19 cellular contexts compared by ENCODE assay signal in the genomic region with DNA sequence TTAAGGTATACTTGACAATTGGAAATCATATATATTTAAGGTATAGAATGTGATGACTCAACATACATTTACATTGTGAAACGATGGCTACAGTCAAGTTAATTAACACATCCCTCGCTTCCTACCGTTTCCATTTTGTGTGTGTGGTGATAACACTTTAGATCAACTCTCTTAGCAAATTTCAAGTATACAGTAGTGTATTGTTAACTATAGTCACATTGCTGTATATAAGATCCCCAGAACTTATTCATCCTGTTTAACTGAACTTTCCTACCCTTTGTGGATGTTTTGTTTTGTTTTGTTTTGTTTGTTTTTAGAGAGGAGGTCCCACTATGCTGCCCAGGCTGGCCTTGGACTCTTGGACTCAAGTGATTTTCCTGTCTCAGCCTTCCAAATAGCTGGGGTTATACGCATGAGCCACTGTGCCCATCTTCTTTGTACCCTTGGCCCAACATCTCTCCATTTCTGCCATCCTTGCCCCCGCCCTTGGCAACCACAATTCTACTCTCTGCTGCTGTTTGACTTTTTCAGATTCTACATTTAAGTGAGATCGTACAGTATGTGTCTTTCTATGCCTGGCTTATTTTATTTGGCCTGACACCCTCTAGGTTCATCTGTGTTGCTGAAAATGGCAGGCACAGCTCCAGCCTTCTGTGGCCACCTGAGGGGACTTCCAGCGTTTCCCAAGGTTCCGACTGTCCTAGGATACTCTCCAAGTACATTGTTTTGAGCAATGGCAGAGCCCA.
DNase-seq lines count a peak whose midpoint lies in the region; ATAC-seq, FAIRE-seq and TF ChIP-seq lines count a peak whose summit lies in the region.
"Had no signal": no experiment of that assay in that cellular context is flagged by ENCODE, and none has a peak within 500 bp of the region (broad histone marks: within the 10 kb centered on the region; RNA-seq: fewer than 3 reads in every experiment).

No MANE protein-coding gene starts in this region.

- FAIRE-seq in A549 (lab: Jason Lieb, UNC), result no peak
- FAIRE-seq: D721Med, GM12892, GM19239, HTR-8/SVneo had no signal

- H3K36me3 Mint-ChIP-seq in WTC11 (peaks cover 5% of the 10 kb centered on the region), endodermal cell (ENCODE audit: low read depth) (no peaks in the 10 kb centered on the region), osteocyte (ENCODE audit: unreplicated experiment) (peaks cover 2% of the 10 kb centered on the region)
- H3K36me3 Mint-ChIP-seq in effector memory CD8-positive, alpha-beta T cell (ENCODE audit: insufficient read depth), result no peaks in the 10 kb centered on the region
- H3K36me3 Mint-ChIP-seq in T-helper 2 cell treated with Interferon-gamma antibody and Interleukin-4, amounts not matched to agents 5 μg/mL and 100 μg/mL, for 36 hours (ENCODE audit: low read depth), result no peaks in the 10 kb centered on the region

- H3K4me3 ChIP-seq in A549 (no peak overlapping the region), endodermal cell (ENCODE audit: low read length) (no peak overlapping the region), foreskin fibroblast (ENCODE audit: low read depth in 1 of 2, low read length in 2 of 2) (no peak overlapping the region)

- TF ChIP-seq CTCF in A549 (IDR thresholded peaks at IDR 0.05), result no peak
- no peak for TF ChIP-seq CTCF in WTC11 (IDR thresholded peaks at IDR 0.05)
- no peak for TF ChIP-seq CTCF in endodermal cell (conservative IDR thresholded peaks at IDR 0.05)
- no peak for TF ChIP-seq CTCF in osteocyte (IDR thresholded peaks at IDR 0.05)
- no peak for TF ChIP-seq CTCF in foreskin fibroblast (IDR thresholded peaks at IDR 0.05; ENCODE audit: low read depth, low read length)

- H3K4me3 Mint-ChIP-seq in WTC11, result no peak overlapping the region
- no peak overlapping the region for H3K4me3 Mint-ChIP-seq in endodermal cell
- H3K4me3 Mint-ChIP-seq in osteocyte (ENCODE audit: unreplicated experiment), result no peak overlapping the region
- no peak overlapping the region for H3K4me3 Mint-ChIP-seq in effector memory CD8-positive, alpha-beta T cell
- no peak overlapping the region for H3K4me3 Mint-ChIP-seq in T-helper 2 cell treated with Interferon-gamma antibody and Interleukin-4, amounts not matched to agents 5 μg/mL and 100 μg/mL, for 36 hours
- H3K4me3 Mint-ChIP-seq: B cell; CD4-positive, alpha-beta T cell; HFFc6 had no signal

- no peak for TF ChIP-seq EP300 in A549 (IDR thresholded peaks at IDR 0.05)

- ATAC-seq in A549, result no peak
- ATAC-seq in WTC11, result no peak
- ATAC-seq in effector memory CD8-positive, alpha-beta T cell (replicated peaks), result no peak

- H3K9me3 Mint-ChIP-seq in WTC11, result peaks cover 9% of the 10 kb centered on the region
- H3K9me3 Mint-ChIP-seq in endodermal cell, result peaks cover 13% of the 10 kb centered on the region
- H3K9me3 Mint-ChIP-seq in osteocyte (ENCODE audit: unreplicated experiment), result peaks cover 7% of the 10 kb centered on the region
- H3K9me3 Mint-ChIP-seq in effector memory CD8-positive, alpha-beta T cell, result peaks cover 0 to 2% of the 10 kb centered on the region in 2 donors
- H3K9me3 Mint-ChIP-seq in T-helper 2 cell treated with Interferon-gamma antibody and Interleukin-4, amounts not matched to agents 5 μg/mL and 100 μg/mL, for 36 hours, result peaks cover 5% of the 10 kb centered on the region
- H3K9me3 Mint-ChIP-seq: CD4-positive, alpha-beta T cell had no signal

- no peak overlapping the region for H3K4me2 ChIP-seq in A549

- H3K27ac Mint-ChIP-seq in WTC11, result 0 out of 2 replicates have a peak overlapping the region, but pooled peaks have one; percentile 9
- peak overlapping the region; percentile 0 for H3K27ac Mint-ChIP-seq in endodermal cell
- no peak overlapping the region for H3K27ac Mint-ChIP-seq in osteocyte (ENCODE audit: unreplicated experiment)
- H3K27ac Mint-ChIP-seq in effector memory CD8-positive, alpha-beta T cell, result no peak overlapping the region
- no peak overlapping the region for H3K27ac Mint-ChIP-seq in T-helper 2 cell treated with Interferon-gamma antibody and Interleukin-4, amounts not matched to agents 5 μg/mL and 100 μg/mL, for 36 hours
- H3K27ac Mint-ChIP-seq: B cell; CD4-positive, alpha-beta T cell; HFFc6 had no signal

- H3K9me3 ChIP-seq in A549 (no peaks in the 10 kb centered on the region), endodermal cell (ENCODE audit: control insufficient read depth, low read length) (no peaks in the 10 kb centered on the region)

- H3K4me1 ChIP-seq in A549, result no peaks in the 10 kb centered on the region
- H3K4me1 ChIP-seq in endodermal cell (ENCODE audit: control insufficient read depth, insufficient read depth, low read length), result peaks cover 4% of the 10 kb centered on the region

- TF ChIP-seq POLR2A in A549 (IDR thresholded peaks at IDR 0.05; ENCODE audit: low read length), result no peak

- H3K27me3 ChIP-seq in endodermal cell (ENCODE audit: control insufficient read depth, insufficient read depth, low read length, poor library complexity, severe bottlenecking), result no peaks in the 10 kb centered on the region

- H3K9ac ChIP-seq in endodermal cell (ENCODE audit: extremely low read depth, low read length, poor library complexity, severe bottlenecking), result no peak overlapping the region

- POLR2A ChIA-PET in A549 (lab: Yijun Ruan, JAX), result no interaction called here
- POLR2A ChIA-PET in WTC11 (lab: Charles Lee), result no interaction called here

- CTCF ChIA-PET in A549 (lab: Yijun Ruan, JAX) (no interaction called here), WTC11 (lab: Charles Lee) (no interaction called here)

- H3K4me1 Mint-ChIP-seq in WTC11 (peaks cover 14% of the 10 kb centered on the region), endodermal cell (peaks cover 18% of the 10 kb centered on the region), osteocyte (ENCODE audit: unreplicated experiment) (no peaks in the 10 kb centered on the region)
- no peaks in the 10 kb centered on the region for H3K4me1 Mint-ChIP-seq in effector memory CD8-positive, alpha-beta T cell (ENCODE audit: low read depth in 2 of 2)
- H3K4me1 Mint-ChIP-seq in T-helper 2 cell treated with Interferon-gamma antibody and Interleukin-4, amounts not matched to agents 5 μg/mL and 100 μg/mL, for 36 hours (ENCODE audit: low read depth), result no peaks in the 10 kb centered on the region
- H3K4me1 Mint-ChIP-seq: B cell had no signal

- H3K27ac ChIP-seq in A549 (no peak overlapping the region), endodermal cell (ENCODE audit: low read depth, low read length) (no peak overlapping the region)

- WGBS in A549 (ENCODE audit: missing lambda C conversion rate), result 76% methylated on average over 8 of the region's 8 CpGs
- 93 to 96% methylated on average over 4 to 5 of the region's 8 CpGs for WGBS in endodermal cell (ENCODE audit: insufficient coverage in 1 of 2, insufficient read length in 1 of 2), 2 experiments

- DNase-seq in A549 (ENCODE audit: low read depth in 1 of 2, low spot score in 1 of 2) (no peak), WTC11 (ENCODE audit: low spot score) (no peak), endodermal cell (peak; percentile 25), osteocyte (ENCODE audit: extremely low spot score, unreplicated experiment) (peak; percentile 42), foreskin fibroblast (no peak)
- no peak for DNase-seq in effector memory CD8-positive, alpha-beta T cell
- no peak for DNase-seq in T-helper 2 cell treated with Interferon-gamma antibody and Interleukin-4, amounts not matched to agents 5 μg/mL and 100 μg/mL, for 36 hours (ENCODE audit: low spot score)
- DNase-seq: CD4-positive, alpha-beta T cell; DMS153; DMS79 treated with DMSO at 0.1 percent for 48 hours; EL; GDM1; HCEC 1CT; HFFc6 had no signal

- no peak for TF ChIP-seq RAD21 in A549 (conservative IDR thresholded peaks at IDR 0.05 in 1 of 2, IDR thresholded peaks at IDR 0.05 in 1 of 2)

- no peaks in the 10 kb centered on the region for H3K36me3 ChIP-seq in endodermal cell (ENCODE audit: control insufficient read depth, insufficient read depth, low read length)

- H3K27me3 Mint-ChIP-seq in WTC11 (ENCODE audit: low read depth) (no peaks in the 10 kb centered on the region), endodermal cell (ENCODE audit: insufficient read depth) (no peaks in the 10 kb centered on the region), osteocyte (ENCODE audit: unreplicated experiment) (peaks cover 4% of the 10 kb centered on the region)
- H3K27me3 Mint-ChIP-seq in effector memory CD8-positive, alpha-beta T cell, result peaks cover 16 to 25% of the 10 kb centered on the region in 2 donors
- peaks cover 18% of the 10 kb centered on the region for H3K27me3 Mint-ChIP-seq in T-helper 2 cell treated with Interferon-gamma antibody and Interleukin-4, amounts not matched to agents 5 μg/mL and 100 μg/mL, for 36 hours (ENCODE audit: low read depth)
- H3K27me3 Mint-ChIP-seq: CD4-positive, alpha-beta T cell had no signal

TF ChIP-seq in A549, 52 proteins besides CTCF, POLR2A, EP300 and RAD21:
- no peak for TF ChIP-seq TFCP2L1 (CRISPR knock-in tag; IDR thresholded peaks at IDR 0.05)
- peak; percentile 2 for TF ChIP-seq MAFK (IDR thresholded peaks at IDR 0.05; ENCODE audit: partially characterized antibody)
- TF ChIP-seq KDM5A (IDR thresholded peaks at IDR 0.05), result no peak
- TF ChIP-seq ZSCAN20 (CRISPR knock-in tag; IDR thresholded peaks at IDR 0.05), result no peak

TF ChIP-seq in WTC11, 78 proteins besides CTCF, POLR2A, EP300 and RAD21:
- TF ChIP-seq NR2C2 (CRISPR knock-in tag; IDR thresholded peaks at IDR 0.05), result no peak
- peak; percentile 25; the same call in 1 of the 2 replicates for TF ChIP-seq GABPB1 (CRISPR knock-in tag; IDR thresholded peaks at IDR 0.05)
- TF ChIP-seq ZNF416 (CRISPR knock-in tag; IDR thresholded peaks at IDR 0.05), result no peak
- TF ChIP-seq, protein P1, sequence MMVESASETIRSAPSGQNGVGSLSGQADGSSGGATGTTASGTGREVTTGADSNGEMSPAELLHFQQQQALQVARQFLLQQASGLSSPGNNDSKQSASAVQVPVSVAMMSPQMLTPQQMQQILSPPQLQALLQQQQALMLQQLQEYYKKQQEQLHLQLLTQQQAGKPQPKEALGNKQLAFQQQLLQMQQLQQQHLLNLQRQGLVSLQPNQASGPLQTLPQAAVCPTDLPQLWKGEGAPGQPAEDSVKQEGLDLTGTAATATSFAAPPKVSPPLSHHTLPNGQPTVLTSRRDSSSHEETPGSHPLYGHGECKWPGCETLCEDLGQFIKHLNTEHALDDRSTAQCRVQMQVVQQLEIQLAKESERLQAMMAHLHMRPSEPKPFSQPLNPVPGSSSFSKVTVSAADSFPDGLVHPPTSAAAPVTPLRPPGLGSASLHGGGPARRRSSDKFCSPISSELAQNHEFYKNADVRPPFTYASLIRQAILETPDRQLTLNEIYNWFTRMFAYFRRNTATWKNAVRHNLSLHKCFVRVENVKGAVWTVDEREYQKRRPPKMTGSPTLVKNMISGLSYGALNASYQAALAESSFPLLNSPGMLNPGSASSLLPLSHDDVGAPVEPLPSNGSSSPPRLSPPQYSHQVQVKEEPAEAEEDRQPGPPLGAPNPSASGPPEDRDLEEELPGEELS (CRISPR knock-in tag; IDR thresholded peaks at IDR 0.05), result no peak

Comparison
In these comparisons a context has a peak if more than half of its experiments do, and no peak if none do; other contexts are left out.
1. DNase-seq: peak in endodermal cell (single experiment) and osteocyte (single experiment); none in A549 (0 of 2), WTC11 (single experiment), effector memory CD8-positive, alpha-beta T cell (0 of 3), foreskin fibroblast (0 of 2) and T-helper 2 cell treated with Interferon-gamma antibody and Interleukin-4, amounts not matched to agents 5 μg/mL and 100 μg/mL, for 36 hours (single experiment).
2. H3K27ac Mint-ChIP-seq: peak in WTC11 (single experiment) and endodermal cell (single experiment); none in osteocyte (single experiment), effector memory CD8-positive, alpha-beta T cell (0 of 2) and T-helper 2 cell treated with Interferon-gamma antibody and Interleukin-4, amounts not matched to agents 5 μg/mL and 100 μg/mL, for 36 hours (single experiment).